20 cellular contexts compared by ENCODE assay signal in the genomic region with DNA sequence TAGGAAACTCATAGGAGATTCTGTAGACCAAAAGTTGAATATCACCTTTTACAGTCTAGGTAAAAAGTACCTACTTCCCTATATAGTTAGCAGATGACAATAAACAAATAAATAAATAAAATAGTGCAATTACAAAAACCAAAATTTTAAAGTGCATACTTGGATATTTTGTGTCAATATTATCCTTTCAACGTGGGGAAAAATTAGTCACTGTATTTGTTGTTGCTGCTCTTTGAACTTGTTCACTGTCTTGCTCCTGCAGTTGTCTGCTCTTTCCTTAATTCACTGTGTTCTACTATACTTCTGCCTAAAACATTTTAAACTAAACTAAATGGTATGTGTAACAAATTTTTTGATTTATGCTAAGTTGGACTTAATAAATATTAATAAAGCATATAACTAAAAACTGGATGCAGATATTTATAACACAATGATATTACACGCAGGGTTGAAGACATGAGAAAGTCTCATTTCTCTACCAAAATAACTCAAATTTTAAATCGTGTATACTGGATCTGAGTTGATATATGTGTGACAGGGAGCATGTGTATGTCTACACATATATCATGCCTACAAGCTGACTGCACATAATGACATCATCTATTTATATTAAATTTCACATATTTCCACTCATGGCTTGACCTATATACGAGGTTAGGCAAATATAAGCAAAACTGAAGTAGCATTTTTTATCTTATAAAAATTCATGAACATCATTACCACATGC.
A peak's percentile ranks its signal among the peaks of the same experiment; 100 is the strongest.
DNase-seq lines count a peak whose midpoint lies in the region; ATAC-seq and TF ChIP-seq lines count a peak whose summit lies in the region.
"Had no signal": no experiment of that assay in that cellular context is flagged by ENCODE, and none has a peak within 500 bp of the region (broad histone marks: within the 10 kb centered on the region; RNA-seq: fewer than 3 reads in every experiment).

No MANE protein-coding gene starts in this region.

- H3K9me3 Mint-ChIP-seq in brain (peaks cover 0 to 11% (median 3%) of the 10 kb centered on the region in 5 experiments), nephron progenitor cell (no peaks in the 10 kb centered on the region)

- H3K27ac Mint-ChIP-seq in brain: peak overlapping the region in 4 of 5 experiments; percentile 25 to 80 (median 58)
- H3K27ac Mint-ChIP-seq in nephron progenitor cell: peak overlapping the region; percentile 55

- CTCF ChIA-PET in HEK293 (lab: Yijun Ruan, JAX): no interaction called here

- H3K27me3 Mint-ChIP-seq in brain: no peaks in the 10 kb centered on the region
- no peaks in the 10 kb centered on the region for H3K27me3 Mint-ChIP-seq in nephron progenitor cell (ENCODE audit: low read depth, poor library complexity)

- H3K4me1 ChIP-seq in ACC112 (ENCODE audit: control insufficient read depth, insufficient read depth, low read length, unreplicated experiment) (peaks cover 45% of the 10 kb centered on the region), HEK293 (ENCODE audit: control insufficient read depth, insufficient read depth, low read length) (peaks cover 4% of the 10 kb centered on the region; the same call in 1 of the 2 replicates), osteoblast (ENCODE audit: insufficient read depth, low read length) (peaks cover 17% of the 10 kb centered on the region)
- H3K4me1 ChIP-seq: Peyer's patch had no signal

- no peaks in the 10 kb centered on the region for H4K20me1 ChIP-seq in osteoblast (ENCODE audit: insufficient read depth, low read length)

- H3K36me3 Mint-ChIP-seq in brain: peaks cover 12% of the 10 kb centered on the region
- H3K36me3 Mint-ChIP-seq in nephron progenitor cell (ENCODE audit: low read depth): peaks cover 30% of the 10 kb centered on the region

- H3K27me3 ChIP-seq in ACC112 (ENCODE audit: insufficient read depth, low read length): no peaks in the 10 kb centered on the region
- H3K27me3 ChIP-seq in osteoblast (ENCODE audit: insufficient read depth, low read length): no peaks in the 10 kb centered on the region
- H3K27me3 ChIP-seq: MG63, Peyer's patch had no signal

- no peaks in the 10 kb centered on the region for H3K36me3 ChIP-seq in ACC112 (ENCODE audit: insufficient read depth, low read length)
- H3K36me3 ChIP-seq in HEK293 (ENCODE audit: control insufficient read depth in 2 of 2, insufficient read depth in 1 of 2, low read length in 2 of 2): no peaks in the 10 kb centered on the region
- H3K36me3 ChIP-seq in osteoblast (ENCODE audit: insufficient read depth, low read length): no peaks in the 10 kb centered on the region
- H3K36me3 ChIP-seq: MG63, Peyer's patch had no signal

- POLR2A ChIA-PET in HEK293 (lab: Yijun Ruan, JAX): no interaction called here

- TF ChIP-seq CTCF in HEK293 (tag by site-specific recombination; IDR thresholded peaks at IDR 0.05): no peak
- no peak for TF ChIP-seq CTCF in brain (conservative IDR thresholded peaks at IDR 0.05)
- TF ChIP-seq CTCF in nephron progenitor cell (IDR thresholded peaks at IDR 0.05): no peak
- TF ChIP-seq CTCF in osteoblast (IDR thresholded peaks at IDR 0.05; ENCODE audit: extremely low read depth, low read depth, low read length): no peak

- no peak overlapping the region for H2AFZ ChIP-seq in ACC112 (ENCODE audit: low read length, unreplicated experiment)
- H2AFZ ChIP-seq in osteoblast (ENCODE audit: low read length): no peak overlapping the region

- DNase-seq in nephron progenitor cell (no peak), osteoblast (ENCODE audit: insufficient read length, low spot score, missing footprints) (no peak), HUDEP-2 (lab: John Stamatoyannopoulos, UW; ENCODE audit: unreplicated experiment in 76 of 76) (no peak), kidney glomerular epithelial cell (lab: John Stamatoyannopoulos, UW) (no peak)
- DNase-seq: ACHN, GF-D8, Kasumi-1, MG63, NCI-H1092 treated with DMSO at 0.1 percent for 48 hours, NCI-H146, NCI-H2029 treated with DMSO at 0.1 percent for 48 hours, Peyer's patch, Right ventricle myocardium superior had no signal

- H3K79me2 ChIP-seq in ACC112 (ENCODE audit: control insufficient read depth, insufficient read depth, low read length, unreplicated experiment): peaks cover 5% of the 10 kb centered on the region
- no peaks in the 10 kb centered on the region for H3K79me2 ChIP-seq in osteoblast (ENCODE audit: insufficient read depth, low read length)

- H3K4me3 ChIP-seq in ACC112 (ENCODE audit: low read depth, low read length) (no peak overlapping the region), HEK293 (ENCODE audit: low read depth, low read length) (no peak overlapping the region), osteoblast (ENCODE audit: insufficient read depth, low read length) (no peak overlapping the region)
- H3K4me3 ChIP-seq: MG63, Peyer's patch, SK-N-MC had no signal

- peaks cover 50% of the 10 kb centered on the region for H3K4me1 Mint-ChIP-seq in brain
- peaks cover 37% of the 10 kb centered on the region for H3K4me1 Mint-ChIP-seq in nephron progenitor cell

- H3K27ac ChIP-seq in ACC112 (ENCODE audit: low read depth, low read length): peak overlapping the region; percentile 1; the same call in 1 of the 2 replicates
- H3K27ac ChIP-seq in HEK293 (ENCODE audit: extremely low read depth, low read depth, low read length): no peak overlapping the region
- no peak overlapping the region for H3K27ac ChIP-seq in osteoblast (ENCODE audit: low read depth, low read length)
- H3K27ac ChIP-seq: C4-2B, HL-60, Peyer's patch, SK-N-MC had no signal

- no peak for ATAC-seq in GM19467 (IDR thresholded peaks at IDR 0.05; ENCODE audit: unreplicated experiment)

- no peak overlapping the region for H3K4me2 ChIP-seq in osteoblast (ENCODE audit: insufficient read depth, low read length)

- no peaks in the 10 kb centered on the region for H3K9me3 ChIP-seq in HEK293 (ENCODE audit: control insufficient read depth, insufficient read depth, low read depth, low read length)
- no peaks in the 10 kb centered on the region for H3K9me3 ChIP-seq in osteoblast (ENCODE audit: low read depth, low read length)
- H3K9me3 ChIP-seq: MG63, Peyer's patch had no signal

- H3K4me3 Mint-ChIP-seq in brain (no peak overlapping the region), nephron progenitor cell (no peak overlapping the region)

TF ChIP-seq in HEK293, 187 proteins besides CTCF, POLR2A, EP300 and RAD21 (continues in another document):
- TF ChIP-seq, protein P1, sequence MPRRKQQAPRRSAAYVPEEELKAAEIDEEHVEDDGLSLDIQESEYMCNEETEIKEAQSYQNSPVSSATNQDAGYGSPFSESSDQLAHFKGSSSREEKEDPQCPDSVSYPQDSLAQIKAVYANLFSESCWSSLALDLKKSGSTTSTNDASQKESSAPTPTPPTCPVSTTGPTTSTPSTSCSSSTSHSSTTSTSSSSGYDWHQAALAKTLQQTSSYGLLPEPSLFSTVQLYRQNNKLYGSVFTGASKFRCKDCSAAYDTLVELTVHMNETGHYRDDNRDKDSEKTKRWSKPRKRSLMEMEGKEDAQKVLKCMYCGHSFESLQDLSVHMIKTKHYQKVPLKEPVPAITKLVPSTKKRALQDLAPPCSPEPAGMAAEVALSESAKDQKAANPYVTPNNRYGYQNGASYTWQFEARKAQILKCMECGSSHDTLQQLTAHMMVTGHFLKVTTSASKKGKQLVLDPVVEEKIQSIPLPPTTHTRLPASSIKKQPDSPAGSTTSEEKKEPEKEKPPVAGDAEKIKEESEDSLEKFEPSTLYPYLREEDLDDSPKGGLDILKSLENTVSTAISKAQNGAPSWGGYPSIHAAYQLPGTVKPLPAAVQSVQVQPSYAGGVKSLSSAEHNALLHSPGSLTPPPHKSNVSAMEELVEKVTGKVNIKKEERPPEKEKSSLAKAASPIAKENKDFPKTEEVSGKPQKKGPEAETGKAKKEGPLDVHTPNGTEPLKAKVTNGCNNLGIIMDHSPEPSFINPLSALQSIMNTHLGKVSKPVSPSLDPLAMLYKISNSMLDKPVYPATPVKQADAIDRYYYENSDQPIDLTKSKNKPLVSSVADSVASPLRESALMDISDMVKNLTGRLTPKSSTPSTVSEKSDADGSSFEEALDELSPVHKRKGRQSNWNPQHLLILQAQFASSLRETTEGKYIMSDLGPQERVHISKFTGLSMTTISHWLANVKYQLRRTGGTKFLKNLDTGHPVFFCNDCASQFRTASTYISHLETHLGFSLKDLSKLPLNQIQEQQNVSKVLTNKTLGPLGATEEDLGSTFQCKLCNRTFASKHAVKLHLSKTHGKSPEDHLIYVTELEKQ (tag by site-specific recombination; IDR thresholded peaks at IDR 0.05; ENCODE audit: borderline replicate concordance): peak; percentile 35; the same call in 1 of the 2 replicates
- TF ChIP-seq, protein P2, sequence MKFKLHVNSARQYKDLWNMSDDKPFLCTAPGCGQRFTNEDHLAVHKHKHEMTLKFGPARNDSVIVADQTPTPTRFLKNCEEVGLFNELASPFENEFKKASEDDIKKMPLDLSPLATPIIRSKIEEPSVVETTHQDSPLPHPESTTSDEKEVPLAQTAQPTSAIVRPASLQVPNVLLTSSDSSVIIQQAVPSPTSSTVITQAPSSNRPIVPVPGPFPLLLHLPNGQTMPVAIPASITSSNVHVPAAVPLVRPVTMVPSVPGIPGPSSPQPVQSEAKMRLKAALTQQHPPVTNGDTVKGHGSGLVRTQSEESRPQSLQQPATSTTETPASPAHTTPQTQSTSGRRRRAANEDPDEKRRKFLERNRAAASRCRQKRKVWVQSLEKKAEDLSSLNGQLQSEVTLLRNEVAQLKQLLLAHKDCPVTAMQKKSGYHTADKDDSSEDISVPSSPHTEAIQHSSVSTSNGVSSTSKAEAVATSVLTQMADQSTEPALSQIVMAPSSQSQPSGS (tag by site-specific recombination; IDR thresholded peaks at IDR 0.05; ENCODE audit: low read depth): peak; percentile 92
- 0 out of 2 replicates have a peak, but pooled peaks have one; percentile 33 for TF ChIP-seq ZXDB (tag by site-specific recombination; IDR thresholded peaks at IDR 0.05)
- 0 out of 2 replicates have a peak, but pooled peaks have one; percentile 35 for TF ChIP-seq ZNF362 (tag by site-specific recombination; IDR thresholded peaks at IDR 0.05)
- peak; percentile 19; the same call in 1 of the 2 replicates for TF ChIP-seq SP7 (tag by site-specific recombination; IDR thresholded peaks at IDR 0.05)
- TF ChIP-seq OSR2 (tag by site-specific recombination; IDR thresholded peaks at IDR 0.05): peak; percentile 45; the same call in 1 of the 2 replicates
- 0 out of 2 replicates have a peak, but pooled peaks have one; percentile 15 for TF ChIP-seq ZNF558 (tag by site-specific recombination; IDR thresholded peaks at IDR 0.05)
- no peak for TF ChIP-seq TCF7L2 (IDR thresholded peaks at IDR 0.05; ENCODE audit: borderline replicate concordance, low read depth, low read length)
